8 cellular contexts compared by ENCODE assay signal in the genomic region with DNA sequence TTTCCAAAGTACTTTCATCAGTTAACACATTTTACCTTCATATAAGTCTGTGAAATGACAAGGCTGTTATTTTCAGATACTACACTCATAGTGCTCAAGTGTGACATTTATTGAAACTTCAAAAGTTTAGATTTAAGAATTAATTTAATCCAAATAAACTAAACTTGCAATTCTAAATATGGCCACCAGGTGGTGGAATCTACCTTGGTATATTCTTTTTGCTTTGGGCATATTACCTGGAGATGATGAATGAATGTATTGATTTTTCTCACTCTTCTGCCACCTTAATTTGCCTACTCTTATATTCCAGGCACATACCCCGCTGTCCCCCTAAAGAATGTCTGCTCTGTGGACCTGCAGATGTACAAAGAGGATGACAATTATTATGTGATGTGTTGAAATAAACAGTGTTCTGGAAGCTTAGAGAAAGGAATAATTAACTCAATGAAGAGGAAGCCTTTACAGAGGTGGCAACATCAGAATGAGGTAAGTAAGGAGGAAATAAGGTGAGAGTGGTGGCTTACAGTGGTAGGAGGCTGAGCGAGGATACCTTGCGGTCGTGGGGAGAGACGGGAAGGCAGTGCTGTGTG.
DNase-seq lines count a peak whose midpoint lies in the region; ATAC-seq and TF ChIP-seq lines count a peak whose summit lies in the region.

No MANE protein-coding gene starts in this region.

- no peaks in the 10 kb centered on the region for H3K36me3 ChIP-seq in right lobe of liver

- H3K4me3 ChIP-seq in right lobe of liver = no peak overlapping the region

- 66% methylated on average over 5 of the region's 5 CpGs for WGBS in right lobe of liver (ENCODE audit: insufficient coverage, low coverage, low lambda C conversion rate, missing lambda C conversion rate)

- H3K27ac ChIP-seq in right lobe of liver = no peak overlapping the region

- peak in 2 of 4 donors; percentile 32 to 38 for ATAC-seq in right lobe of liver
- no peak for ATAC-seq in GM19351 (IDR thresholded peaks at IDR 0.05; ENCODE audit: unreplicated experiment)

- DNase-seq in NCI-H1417 (lab: John Stamatoyannopoulos, UW) = peak in 2 of 3 experiments; percentile 56 to 70
- no peak for DNase-seq in NCI-H1417 treated with DMSO at 0.1 percent for 48 hours (lab: John Stamatoyannopoulos, UW)
- peak; percentile 12 for DNase-seq in NCI-H1105 (lab: John Stamatoyannopoulos, UW)
- DNase-seq in astrocyte of the hippocampus (ENCODE audit: low read depth, low spot score) = peak; percentile 54
- no peak for DNase-seq in right lobe of liver
- no peak for DNase-seq in stimulated activated CD4-positive, alpha-beta T cell treated with anti-CD3 and anti-CD28 coated beads, Interleukin-12 subunit alpha, Interleukin-12 subunit beta, amount 100 ng/mL, for 4 hours
- DNase-seq in Ammon's horn (ENCODE audit: low spot score) = no peak

- no peaks in the 10 kb centered on the region for H3K4me1 ChIP-seq in right lobe of liver

- H3K9me3 ChIP-seq in right lobe of liver = no peaks in the 10 kb centered on the region

- no peaks in the 10 kb centered on the region for H3K27me3 ChIP-seq in right lobe of liver

- intact Hi-C loops in right lobe of liver (cut with DNase I) = loop anchor here (5.0 kb wide), 1 partner anchor 151 kb away; no protein-coding TSS in a partner anchor

- no peak for TF ChIP-seq POLR2A in right lobe of liver (IDR thresholded peaks at IDR 0.05)

- TF ChIP-seq CTCF in right lobe of liver (IDR thresholded peaks at IDR 0.05) = peak; percentile 57 to 78 (median 66)

Comparison
In these comparisons a context has a peak if more than half of its experiments do, and no peak if none do; other contexts are left out.
1. DNase-seq: peak in NCI-H1417 (2 of 3), NCI-H1105 (single experiment) and astrocyte of the hippocampus (single experiment); none in NCI-H1417 treated with DMSO at 0.1 percent for 48 hours (single experiment), right lobe of liver (0 of 3), stimulated activated CD4-positive, alpha-beta T cell treated with anti-CD3 and anti-CD28 coated beads, Interleukin-12 subunit alpha, Interleukin-12 subunit beta, amount 100 ng/mL, for 4 hours (single experiment) and Ammon's horn (single experiment).